Comparison of ENCODE assay signal across 29 cellular contexts in genomic region chr3:191737742-191738141, GRCh38.
DNase-seq lines count a peak whose midpoint lies in the region; ATAC-seq and TF ChIP-seq lines count a peak whose summit lies in the region.
"Had no signal": no experiment of that assay in that cellular context is flagged by ENCODE, and none has a peak within 500 bp of the region (broad histone marks: within the 10 kb centered on the region; RNA-seq: fewer than 3 reads in every experiment).

No MANE protein-coding gene starts in this region.

- no peaks in the 10 kb centered on the region for H3K79me2 ChIP-seq in mesendoderm (ENCODE audit: control insufficient read depth, insufficient read depth, low read length)

- peak; percentile 3 for DNase-seq in epithelial cell of esophagus (ENCODE audit: low read depth)
- no peak for DNase-seq in left lung
- DNase-seq in mesendoderm = no peak
- DNase-seq: 8988T; ACHN; AML-193; BE2C; C1 segment of cervical spinal cord; Caco-2; Calu3; CD4-positive, alpha-beta memory T cell; CD4-positive, alpha-beta T cell; CD4-positive, CD25-positive, alpha-beta regulatory T cell; CD8-positive, alpha-beta memory T cell; CD8-positive, alpha-beta T cell; COR-L47; DMS 273 treated with DMSO at 0.1 percent for 48 hours; DMS153; DMS53; DMS79; DMS79 treated with DMSO at 0.1 percent for 48 hours; DND-41; EL had no signal

- H3K36me3 ChIP-seq in left lung (no peaks in the 10 kb centered on the region), mesendoderm (ENCODE audit: control insufficient read depth, insufficient read depth, low read length) (no peaks in the 10 kb centered on the region)
- H3K36me3 ChIP-seq: BE2C; BLaER1; BLaER1 treated with 17β-estradiol and CSF1 and Interleukin-3, amounts not matched to agents 10 nM and 100 nM had no signal

- H3K4me2 ChIP-seq in mesendoderm (ENCODE audit: low read length) = no peak overlapping the region
- H3K4me2 ChIP-seq: A549; BLaER1; BLaER1 treated with 17β-estradiol and CSF1 and Interleukin-3, amounts not matched to agents 10 nM and 100 nM had no signal

- H3K27me3 ChIP-seq in left lung = no peaks in the 10 kb centered on the region
- H3K27me3 ChIP-seq in mesendoderm (ENCODE audit: insufficient read depth, low read length, poor library complexity) = no peaks in the 10 kb centered on the region
- H3K27me3 ChIP-seq: BE2C; BLaER1; BLaER1 treated with 17β-estradiol and CSF1 and Interleukin-3, amounts not matched to agents 10 nM and 100 nM had no signal

- no peak overlapping the region for H2BK15ac ChIP-seq in mesendoderm (replicated peaks; ENCODE audit: low read depth)

- no peak overlapping the region for H3K18ac ChIP-seq in mesendoderm (ENCODE audit: low read length)

- intact Hi-C loops in left lung (cut with DNase I) = no loop called here

- H3K27ac ChIP-seq in left lung (no peak overlapping the region), mesendoderm (ENCODE audit: low read depth, low read length) (no peak overlapping the region)
- H3K27ac ChIP-seq: 22Rv1; A549; BLaER1; BLaER1 treated with 17β-estradiol and CSF1 and Interleukin-3, amounts not matched to agents 10 nM and 100 nM; C4-2B had no signal

- H3K9me3 ChIP-seq in left lung = peaks cover 0 to 56% of the 10 kb centered on the region in 2 donors
- H3K9me3 ChIP-seq: A549; BE2C; BLaER1; BLaER1 treated with 17β-estradiol and CSF1 and Interleukin-3, amounts not matched to agents 10 nM and 100 nM had no signal

- no peak overlapping the region for H3K56ac ChIP-seq in mesendoderm (ENCODE audit: low read length)

- WGBS in mesendoderm (ENCODE audit: extremely low coverage, insufficient coverage, low lambda C conversion rate) = no CpG with 5 or more reads among the region's 1 CpG

- no peak overlapping the region for H4K5ac ChIP-seq in mesendoderm (ENCODE audit: low read length)

- no peak overlapping the region for H2BK5ac ChIP-seq in mesendoderm (ENCODE audit: low read length)

- no peak for TF ChIP-seq CTCF in epithelial cell of esophagus (IDR thresholded peaks at IDR 0.05; ENCODE audit: insufficient read depth, low read depth, low read length, missing control alignments)
- TF ChIP-seq CTCF in left lung (IDR thresholded peaks at IDR 0.05) = no peak

- H2AK5ac ChIP-seq in mesendoderm (ENCODE audit: low read length) = no peak overlapping the region

- no peak overlapping the region for H3K4ac ChIP-seq in mesendoderm (ENCODE audit: low read depth, low read length)

- H3K79me1 ChIP-seq in mesendoderm (ENCODE audit: low read length) = no peaks in the 10 kb centered on the region

- H3K23ac ChIP-seq in mesendoderm (ENCODE audit: low read length) = no peak overlapping the region

- H2BK120ac ChIP-seq in mesendoderm (ENCODE audit: low read depth, low read length) = no peak overlapping the region

- no peaks in the 10 kb centered on the region for H3K4me1 ChIP-seq in left lung
- H3K4me1 ChIP-seq in mesendoderm (ENCODE audit: control insufficient read depth, low read depth, low read length) = no peaks in the 10 kb centered on the region
- H3K4me1 ChIP-seq: BE2C; BLaER1; BLaER1 treated with 17β-estradiol and CSF1 and Interleukin-3, amounts not matched to agents 10 nM and 100 nM had no signal

- peak; percentile 63 for ATAC-seq in left lung
- ATAC-seq in HG02981 (IDR thresholded peaks at IDR 0.05; ENCODE audit: unreplicated experiment) = no peak
- ATAC-seq: A549; CD8-positive, alpha-beta T cell had no signal

- H4K8ac ChIP-seq in mesendoderm (ENCODE audit: low read depth, low read length) = no peak overlapping the region

- no peak overlapping the region for H3K9ac ChIP-seq in mesendoderm (ENCODE audit: low read length)
- H3K9ac ChIP-seq: BLaER1; BLaER1 treated with 17β-estradiol and CSF1 and Interleukin-3, amounts not matched to agents 10 nM and 100 nM had no signal

- H3K4me3 ChIP-seq in epithelial cell of esophagus (ENCODE audit: low read length) = no peak overlapping the region
- no peak overlapping the region for H3K4me3 ChIP-seq in left lung
- H3K4me3 ChIP-seq in mesendoderm (ENCODE audit: low read length) = no peak overlapping the region
- H3K4me3 ChIP-seq: A549; BLaER1; BLaER1 treated with 17β-estradiol and CSF1 and Interleukin-3, amounts not matched to agents 10 nM and 100 nM had no signal
